7 cellular contexts compared by ENCODE assay signal in genomic region chr2:203532957-203533695, GRCh38. TPM values are rescaled to one million over a fixed set of nuclear protein-coding genes. Genes with fewer than 3 reads are reported as not detected.
A peak's percentile ranks its signal among the peaks of the same experiment; 100 is the strongest.
DNase-seq lines count a peak whose midpoint lies in the region; ATAC-seq and TF ChIP-seq lines count a peak whose summit lies in the region.

No MANE protein-coding gene starts in this region.

- peaks cover 0 to 22% (median 4%) of the 10 kb centered on the region in 4 donors for H3K4me1 ChIP-seq in Peyer's patch
- no peaks in the 10 kb centered on the region for H3K4me1 ChIP-seq in fibroblast of lung (ENCODE audit: control insufficient read depth, extremely low read depth, insufficient read depth, low read length)
- peaks cover 3% of the 10 kb centered on the region for H3K4me1 ChIP-seq in ovary (ENCODE audit: insufficient read depth)

- DNase-seq in G401 (ENCODE audit: low spot score) = peak; percentile 64
- no peak for DNase-seq in Peyer's patch
- peak; percentile 47 to 65 for DNase-seq in fibroblast of lung (ENCODE audit: low read depth in 2 of 2)
- DNase-seq in ovary = no peak
- DNase-seq in cerebellar nuclear complex (lab: John Stamatoyannopoulos, UW) = no peak

- intact Hi-C loops in ovary (cut with DNase I) = no loop called here

- H3K4me2 ChIP-seq in fibroblast of lung (ENCODE audit: extremely low read depth, insufficient read depth, low read length) = peak overlapping the region; percentile 88

- TF ChIP-seq EP300 in ovary (IDR thresholded peaks at IDR 0.05) = no peak

- H4K20me1 ChIP-seq in fibroblast of lung (ENCODE audit: control insufficient read depth, extremely low read depth, insufficient read depth, low read length) = no peaks in the 10 kb centered on the region

- no peak for ATAC-seq in HG03159 (IDR thresholded peaks at IDR 0.05; ENCODE audit: unreplicated experiment)
- no peak for ATAC-seq in HG02970 (IDR thresholded peaks at IDR 0.05; ENCODE audit: low FRiP score, unreplicated experiment)

- TF ChIP-seq POLR2A in Peyer's patch (IDR thresholded peaks at IDR 0.05) (no peak), ovary (IDR thresholded peaks at IDR 0.05) (no peak)

- H3K27ac ChIP-seq in Peyer's patch = peak overlapping the region in 1 of 4 donors; percentile 99
- H3K27ac ChIP-seq in fibroblast of lung (ENCODE audit: insufficient read depth, low read length) = peak overlapping the region; percentile 73
- no peak overlapping the region for H3K27ac ChIP-seq in ovary

- H3K27me3 ChIP-seq in Peyer's patch (no peaks in the 10 kb centered on the region), fibroblast of lung (ENCODE audit: control insufficient read depth, insufficient read depth, low read length) (no peaks in the 10 kb centered on the region), ovary (no peaks in the 10 kb centered on the region)

- H2AFZ ChIP-seq in fibroblast of lung (ENCODE audit: low read length) = no peak overlapping the region

- H3K79me2 ChIP-seq in fibroblast of lung (ENCODE audit: control insufficient read depth, insufficient read depth, low read length) = peaks cover 61% of the 10 kb centered on the region

- in situ Hi-C loops in G401 (cut with HindIII; ENCODE audit: low sequenced_read_pairs) = no loop called here

- H3K4me3 ChIP-seq in Peyer's patch = peak overlapping the region in 3 of 4 donors; percentile 75 to 95 (median 95)
- peak overlapping the region; percentile 89 to 95 (median 92) for H3K4me3 ChIP-seq in fibroblast of lung (replicated peaks in 1 of 4; ENCODE audit: control extremely low read depth in 1 of 4, insufficient read depth in 1 of 4, low read depth in 3 of 4, low read length in 4 of 4)
- peak overlapping the region; percentile 67 for H3K4me3 ChIP-seq in ovary

- 7 to 9% (median 9%) methylated on average over 7 of the region's 7 CpGs for WGBS in ovary, 3 donors

- H3K9ac ChIP-seq in fibroblast of lung (ENCODE audit: insufficient read depth, low read length) = peak overlapping the region; percentile 61

- TF ChIP-seq CTCF in Peyer's patch (IDR thresholded peaks at IDR 0.05) (no peak), fibroblast of lung (conservative IDR thresholded peaks at IDR 0.05 in 1 of 2, IDR thresholded peaks at IDR 0.05 in 1 of 2; ENCODE audit: low read depth in 1 of 2, low read length in 2 of 2) (no peak), ovary (IDR thresholded peaks at IDR 0.05) (no peak)

- H3K9me3 ChIP-seq in Peyer's patch (no peaks in the 10 kb centered on the region), fibroblast of lung (ENCODE audit: control insufficient read depth, insufficient read depth, low read depth, low read length) (no peaks in the 10 kb centered on the region), ovary (no peaks in the 10 kb centered on the region)

- H3K36me3 ChIP-seq in Peyer's patch = no peaks in the 10 kb centered on the region
- no peaks in the 10 kb centered on the region for H3K36me3 ChIP-seq in fibroblast of lung (ENCODE audit: control insufficient read depth, insufficient read depth, low read length)
- no peaks in the 10 kb centered on the region for H3K36me3 ChIP-seq in ovary

RNA-seq across cellular contexts. Expression of gene RAPH1, which starts 2.0 kb away (rescaled TPM):
- 2.8 and 4.4 TPM in 2 replicates for total RNA-seq in G401 (2014; rRNA removed; shearing (Covaris generic))
- total RNA-seq in Peyer's patch (100 to 1,000 TPM in 1 of 4 donors, 10 to 100 TPM in 3; 31.4 to 103 (median 45.9) TPM), fibroblast of lung (15.4 and 21.1 TPM in 2 replicates), ovary (10 to 100 TPM in 5 of 7 donors, 1 to 10 TPM in 2; 6.8 to 23.5 (median 10.5) TPM)
- polyA plus RNA-seq in fibroblast of lung (9.0 and 14.1 TPM in 2 replicates), ovary (10 to 100 TPM in 1 of 2 donors, 1 to 10 TPM in 1; 2.7 to 13.6 TPM)
- polyA plus RNA-seq in fibroblast of lung (2012) = 9.7 and 22.7 TPM in 2 replicates
- 19.5 and 36.1 TPM in 2 replicates for polyA minus RNA-seq in fibroblast of lung (ENCODE audit: low replicate concordance)

Comparison
In these comparisons a context has a peak if more than half of its experiments do, and no peak if none do; other contexts are left out.
1. DNase-seq: peak in G401 (single experiment) and fibroblast of lung (2 of 2); none in Peyer's patch (0 of 3), ovary (0 of 5) and cerebellar nuclear complex (0 of 2).
2. Peak in every context shown above with its lines, with median percentiles within 50 percentile points of each other: H3K4me3 ChIP-seq.